In genomic region chr7:151368136-151368571, GRCh38 we compare ENCODE assay signal across 8 cellular contexts. TPM values are rescaled to one million over a fixed set of nuclear protein-coding genes. Genes with fewer than 3 reads are reported as not detected.
DNase-seq lines count a peak whose midpoint lies in the region; ATAC-seq and TF ChIP-seq lines count a peak whose summit lies in the region.

No MANE protein-coding gene starts in this region.

- no peak overlapping the region for H2AFZ ChIP-seq in PC-9

- H3K4me3 ChIP-seq in PC-9: no peak overlapping the region
- no peak overlapping the region for H3K4me3 ChIP-seq in suprapubic skin

- H3K27ac ChIP-seq in PC-9: no peak overlapping the region
- no peak overlapping the region for H3K27ac ChIP-seq in suprapubic skin

- no peak overlapping the region for H3K4me2 ChIP-seq in PC-9

- H3K79me2 ChIP-seq in PC-9 (ENCODE audit: low read depth): no peaks in the 10 kb centered on the region

- TF ChIP-seq EP300 in suprapubic skin (IDR thresholded peaks at IDR 0.05): no peak

- H3K36me3 ChIP-seq in PC-9 (ENCODE audit: low read depth) (peaks cover 10% of the 10 kb centered on the region; the same call in 1 of the 2 replicates), suprapubic skin (peaks cover 39% of the 10 kb centered on the region)

- ATAC-seq in GM21529 (IDR thresholded peaks at IDR 0.05; ENCODE audit: unreplicated experiment): peak; percentile 99

- CTCF ChIA-PET in PC-9 (lab: Charles Lee): interaction anchor here (1.5 kb wide), 1 partner anchor 80 kb away, joined by 16 read pairs; no protein-coding TSS in a partner anchor

- peak; percentile 93 for TF ChIP-seq CTCF in PC-9 (conservative IDR thresholded peaks at IDR 0.05)
- TF ChIP-seq CTCF in suprapubic skin (IDR thresholded peaks at IDR 0.05): peak; percentile 94 to 95

- H3K27me3 ChIP-seq in PC-9 (ENCODE audit: insufficient read depth, low read depth) (no peaks in the 10 kb centered on the region), suprapubic skin (no peaks in the 10 kb centered on the region)

- WGBS in suprapubic skin: 14% methylated on average over 11 of the region's 11 CpGs

- no peak for TF ChIP-seq POLR2A in suprapubic skin (IDR thresholded peaks at IDR 0.05)

- no TSS peak for BruUV-seq in PC-9 (replicated peaks; lab: Mats Ljungman, UMichigan)

- no peaks in the 10 kb centered on the region for H4K20me1 ChIP-seq in PC-9 (ENCODE audit: insufficient read depth)

- peak; percentile 77 for DNase-seq in ELR (ENCODE audit: low read depth)
- peak; percentile 94 for DNase-seq in HuH-7 (ENCODE audit: low spot score)
- peak; percentile 57 to 87 for DNase-seq in PC-9
- peak; percentile 57 for DNase-seq in activated T-helper 1 cell treated with Interleukin-2 at 50 U/mL for 16 hours (ENCODE audit: low read depth)
- peak; percentile 64 for DNase-seq in fibroblast of the conjunctiva (ENCODE audit: low read depth)
- peak in 47 of 56 donors; percentile 14 to 85 (median 46) for DNase-seq in nucleus accumbens (lab: John Stamatoyannopoulos, UW)
- peak in 1 of 2 donors; percentile 87 for DNase-seq in suprapubic skin (ENCODE audit: low spot score in 2 of 2)

- H3K9me3 ChIP-seq in PC-9 (ENCODE audit: insufficient read depth, low read depth) (no peaks in the 10 kb centered on the region), suprapubic skin (no peaks in the 10 kb centered on the region)

- H3F3A ChIP-seq in PC-9 (ENCODE audit: insufficient read depth, low read depth): no peaks in the 10 kb centered on the region

- POLR2A ChIA-PET in PC-9 (lab: Charles Lee; ENCODE audit: unreplicated experiment): no interaction called here

- no peaks in the 10 kb centered on the region for H3K9me2 ChIP-seq in PC-9 (ENCODE audit: insufficient read depth)

- peaks cover 4% of the 10 kb centered on the region for H3K4me1 ChIP-seq in PC-9 (replicated peaks; ENCODE audit: insufficient read depth)
- peaks cover 5% of the 10 kb centered on the region for H3K4me1 ChIP-seq in suprapubic skin

- intact Hi-C loops in PC-9 (cut with micrococcal nuclease; ENCODE audit: unreplicated experiment): loop anchor here (1.0 to 5.0 kb wide), 6 partner anchors 41 to 778 kb away; no protein-coding TSS in a partner anchor

RNA-seq across cellular contexts. Expression of gene NUB1, which starts 26.5 kb away (rescaled TPM):
- 63.8 and 80.6 TPM in 2 replicates for total RNA-seq in PC-9 (2021)
- total RNA-seq in suprapubic skin: 10 to 100 TPM; 39.3 to 70.8 (median 41.7) TPM

RNA-seq across cellular contexts. Expression of gene WDR86, which starts 41.7 kb away (rescaled TPM):
- 7.7 and 12.4 TPM in 2 replicates for total RNA-seq in PC-9 (2021)
- 1 to 10 TPM in 2 of 4 donors, under 1 TPM in 1, not detected in 1; 0.81 to 2.8 (median 1.4) TPM for total RNA-seq in suprapubic skin
